ENCODE assay signal across 27 cellular contexts in the genomic region with DNA sequence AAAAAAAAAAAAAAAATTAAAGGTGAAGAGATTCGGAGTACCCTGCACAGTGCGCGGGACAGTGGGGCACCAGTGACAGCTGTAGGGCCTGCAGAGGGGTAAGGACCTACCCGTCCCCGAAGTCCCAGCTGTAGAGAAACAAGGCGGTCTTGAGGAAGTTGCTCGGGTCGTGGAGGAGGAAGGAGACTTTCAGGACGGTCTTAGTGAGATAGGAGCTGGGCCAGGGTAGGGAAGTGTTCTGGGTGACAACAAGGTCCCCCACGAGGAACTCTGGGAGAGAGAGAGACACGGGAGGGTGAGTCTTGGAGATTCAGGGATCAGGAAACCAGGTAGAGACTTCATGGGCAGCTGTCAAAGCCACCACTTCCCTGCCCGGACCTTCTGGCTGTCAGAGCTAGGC. TPM values are rescaled to one million over a fixed set of nuclear protein-coding genes. Genes with fewer than 3 reads are reported as not detected.
"Had no signal": no experiment of that assay in that cellular context is flagged by ENCODE, and none has a peak within 500 bp of the region (broad histone marks: within the 10 kb centered on the region; RNA-seq: fewer than 3 reads in every experiment).

No MANE protein-coding gene starts in this region.

- DNase-seq: hypothalamus; immature natural killer cell; kidney; left colon; left ventricle myocardium inferior; mesendoderm; midbrain; naive thymus-derived CD4-positive, alpha-beta T cell; ovary; right lobe of liver; stimulated activated CD4-positive, alpha-beta T cell treated with anti-CD3 and anti-CD28 coated beads, Interleukin-12 subunit alpha, Interleukin-12 subunit beta, amount 100 ng/mL, for 4 hours; stimulated activated CD4-positive, alpha-beta T cell treated with anti-CD3 and anti-CD28 coated beads, Interleukin-4, amount 100 ng/mL, for 24 hours; stimulated activated naive CD4-positive, alpha-beta T cell treated with Interleukin-2 at 50 U/mL for 16 hours; stimulated activated naive CD8-positive, alpha-beta T cell treated with anti-CD3 and anti-CD28 coated beads, Interleukin-15, amount 100 ng/mL, for 72 hours; substantia nigra had no signal

- H3K36me3 ChIP-seq: left ventricle myocardium inferior, neural progenitor cell, ovary, right atrium auricular region, right lobe of liver, tibial nerve, vagina had no signal

- H3K4me2 ChIP-seq: neural progenitor cell had no signal

- H3K27me3 ChIP-seq: neural progenitor cell, ovary, right atrium auricular region, right lobe of liver, tibial nerve, vagina had no signal

- H3K4me3 Mint-ChIP-seq: immature natural killer cell; naive thymus-derived CD4-positive, alpha-beta T cell; nephron; neural progenitor cell; stimulated activated effector memory CD8-positive, alpha-beta T cell treated with anti-CD3 and anti-CD28 coated beads, Interleukin-12 subunit alpha, Interleukin-12 subunit beta, amount 100 ng/mL, for 72 hours; stimulated activated naive CD8-positive, alpha-beta T cell treated with anti-CD3 and anti-CD28 coated beads, Interleukin-15, amount 100 ng/mL, for 72 hours; type B pancreatic cell had no signal

- H3K4me3 ChIP-seq: left ventricle myocardium inferior, lung, mucosa of descending colon, neural progenitor cell, ovary, right atrium auricular region, right lobe of liver, tibial nerve, vagina had no signal

- H3K4me1 Mint-ChIP-seq: immature natural killer cell; nephron; neural progenitor cell; stimulated activated effector memory CD8-positive, alpha-beta T cell treated with anti-CD3 and anti-CD28 coated beads, Interleukin-12 subunit alpha, Interleukin-12 subunit beta, amount 100 ng/mL, for 72 hours; stimulated activated naive CD8-positive, alpha-beta T cell treated with anti-CD3 and anti-CD28 coated beads, Interleukin-15, amount 100 ng/mL, for 72 hours had no signal

- H3K9ac ChIP-seq: neural progenitor cell had no signal

- H3K9me3 ChIP-seq: left ventricle myocardium inferior, mucosa of descending colon, ovary, right atrium auricular region, right lobe of liver, tibial nerve, vagina had no signal

- H3K27ac ChIP-seq: left ventricle myocardium inferior, neural progenitor cell, ovary, right atrium auricular region, right lobe of liver, tibial nerve, vagina had no signal

- H3K4me1 ChIP-seq: left ventricle myocardium inferior, neural progenitor cell, right atrium auricular region, right lobe of liver, tibial nerve, vagina had no signal

- H3K27ac Mint-ChIP-seq: immature natural killer cell; nephron; neural progenitor cell; progenitor cell of endocrine pancreas; stimulated activated effector memory CD8-positive, alpha-beta T cell treated with anti-CD3 and anti-CD28 coated beads, Interleukin-12 subunit alpha, Interleukin-12 subunit beta, amount 100 ng/mL, for 72 hours; type B pancreatic cell had no signal

- H2AFZ ChIP-seq: neural progenitor cell had no signal

- ATAC-seq: left colon; mucosa of descending colon; naive thymus-derived CD4-positive, alpha-beta T cell; stimulated activated effector memory CD8-positive, alpha-beta T cell treated with anti-CD3 and anti-CD28 coated beads, Interleukin-12 subunit alpha, Interleukin-12 subunit beta, amount 100 ng/mL, for 72 hours; stimulated activated naive CD8-positive, alpha-beta T cell treated with anti-CD3 and anti-CD28 coated beads, Interleukin-15, amount 100 ng/mL, for 72 hours had no signal

- H3K36me3 Mint-ChIP-seq: immature natural killer cell; naive thymus-derived CD4-positive, alpha-beta T cell; neural progenitor cell; stimulated activated effector memory CD8-positive, alpha-beta T cell treated with anti-CD3 and anti-CD28 coated beads, Interleukin-12 subunit alpha, Interleukin-12 subunit beta, amount 100 ng/mL, for 72 hours; type B pancreatic cell had no signal

- H3K9me3 Mint-ChIP-seq: immature natural killer cell; nephron; neural progenitor cell; stimulated activated effector memory CD8-positive, alpha-beta T cell treated with anti-CD3 and anti-CD28 coated beads, Interleukin-12 subunit alpha, Interleukin-12 subunit beta, amount 100 ng/mL, for 72 hours; stimulated activated naive CD8-positive, alpha-beta T cell treated with anti-CD3 and anti-CD28 coated beads, Interleukin-15, amount 100 ng/mL, for 72 hours; type B pancreatic cell had no signal

RNA-seq across cellular contexts. Expression of gene TMEM130, which starts 9.7 kb away (rescaled TPM):
- total RNA-seq: left ventricle myocardium inferior; myocyte; naive thymus-derived CD4-positive, alpha-beta T cell; pulmonary artery endothelial cell; right lobe of liver had no signal
- polyA plus RNA-seq: immature natural killer cell; naive thymus-derived CD4-positive, alpha-beta T cell had no signal
